Comparison of ENCODE assay signal across 14 cellular contexts in genomic region chr11:78325274-78325781, GRCh38.
A peak's percentile ranks its signal among the peaks of the same experiment; 100 is the strongest.
DNase-seq lines count a peak whose midpoint lies in the region; ATAC-seq and TF ChIP-seq lines count a peak whose summit lies in the region.
"Had no signal": no experiment of that assay in that cellular context is flagged by ENCODE, and none has a peak within 500 bp of the region (broad histone marks: within the 10 kb centered on the region; RNA-seq: fewer than 3 reads in every experiment).

No MANE protein-coding gene starts in this region.

- H3K4me3 Mint-ChIP-seq in activated T-cell treated with anti-CD3 and anti-CD28 coated beads, Interleukin-2, amount 50 U/mL, for 24 hours: peak overlapping the region; percentile 24
- H3K4me3 Mint-ChIP-seq in activated CD8-positive, alpha-beta T cell treated with anti-CD3 and anti-CD28 coated beads for 36 hours: no peak overlapping the region

- H3K27me3 Mint-ChIP-seq in activated T-cell treated with anti-CD3 and anti-CD28 coated beads, Interleukin-2, amount 50 U/mL, for 24 hours: no peaks in the 10 kb centered on the region
- H3K27me3 Mint-ChIP-seq in activated CD8-positive, alpha-beta T cell treated with anti-CD3 and anti-CD28 coated beads for 36 hours: no peaks in the 10 kb centered on the region

- H3K36me3 Mint-ChIP-seq in activated T-cell treated with anti-CD3 and anti-CD28 coated beads, Interleukin-2, amount 50 U/mL, for 24 hours (ENCODE audit: low read depth): no peaks in the 10 kb centered on the region
- H3K36me3 Mint-ChIP-seq in activated CD8-positive, alpha-beta T cell treated with anti-CD3 and anti-CD28 coated beads for 36 hours (ENCODE audit: low read depth): no peaks in the 10 kb centered on the region

- POLR2A ChIA-PET in activated CD8-positive, alpha-beta T cell treated with anti-CD3 and anti-CD28 coated beads for 36 hours (lab: Charles Lee): no interaction called here
- POLR2A ChIA-PET in RWPE1 (lab: Yijun Ruan, JAX; ENCODE audit: low non-redundant PET): no interaction called here

- CTCF ChIA-PET in activated CD8-positive, alpha-beta T cell treated with anti-CD3 and anti-CD28 coated beads for 36 hours (lab: Charles Lee): interaction anchor here (1.3 to 1.7 kb wide), 2 partner anchors 15 kb away, joined by 4 to 6 read pairs; no protein-coding TSS in a partner anchor
- CTCF ChIA-PET in RWPE1 (lab: Yijun Ruan, JAX): interaction anchor here (0.7 kb wide), 1 partner anchor 55 kb away, joined by 3 read pairs; no protein-coding TSS in a partner anchor

- ATAC-seq in HG03280 (IDR thresholded peaks at IDR 0.05; ENCODE audit: unreplicated experiment): peak; percentile 57
- ATAC-seq in activated CD8-positive, alpha-beta T cell treated with anti-CD3 and anti-CD28 coated beads for 36 hours: peak; percentile 95
- ATAC-seq in stimulated activated naive CD8-positive, alpha-beta T cell treated with anti-CD3 and anti-CD28 coated beads, Interleukin-15, Interleukin-2, amounts not matched to agents 100 U/mL and 50 U/mL, for 24 hours: peak; percentile 93
- ATAC-seq: sciatic nerve had no signal

- intact Hi-C loops in activated CD8-positive, alpha-beta T cell treated with anti-CD3 and anti-CD28 coated beads for 36 hours (cut with micrococcal nuclease): no loop called here

- peaks cover 33% of the 10 kb centered on the region for H3K4me1 Mint-ChIP-seq in activated T-cell treated with anti-CD3 and anti-CD28 coated beads, Interleukin-2, amount 50 U/mL, for 24 hours (ENCODE audit: low read depth)
- H3K4me1 Mint-ChIP-seq in activated CD8-positive, alpha-beta T cell treated with anti-CD3 and anti-CD28 coated beads for 36 hours (ENCODE audit: low read depth): peaks cover 24% of the 10 kb centered on the region

- TF ChIP-seq CTCF in activated CD8-positive, alpha-beta T cell treated with anti-CD3 and anti-CD28 coated beads for 36 hours (IDR thresholded peaks at IDR 0.05): no peak
- no peak for TF ChIP-seq CTCF in RWPE1 (conservative IDR thresholded peaks at IDR 0.05; ENCODE audit: low read depth)

- no peak for DNase-seq in activated T-cell treated with anti-CD3 and anti-CD28 coated beads, Interleukin-2, amount 50 U/mL, for 24 hours
- no peak for DNase-seq in activated T-cell treated with anti-CD3 and anti-CD28 coated beads for 4 hours
- peak; percentile 52 for DNase-seq in activated CD8-positive, alpha-beta T cell treated with anti-CD3 and anti-CD28 coated beads for 36 hours
- DNase-seq in stimulated activated naive CD8-positive, alpha-beta T cell treated with anti-CD3 and anti-CD28 coated beads, Interleukin-15, Interleukin-2, amounts not matched to agents 100 U/mL and 50 U/mL, for 24 hours: no peak
- no peak for DNase-seq in RWPE1 (ENCODE audit: low spot score)
- no peak for DNase-seq in A172 (ENCODE audit: low spot score)
- DNase-seq in NCI-H2107 (lab: John Stamatoyannopoulos, UW): no peak
- DNase-seq: ACHN, EL, IMR-90, SHP77 treated with DMSO at 0.1 percent for 48 hours had no signal

- H3K27ac Mint-ChIP-seq in activated T-cell treated with anti-CD3 and anti-CD28 coated beads, Interleukin-2, amount 50 U/mL, for 24 hours: peak overlapping the region; percentile 12
- H3K27ac Mint-ChIP-seq in activated CD8-positive, alpha-beta T cell treated with anti-CD3 and anti-CD28 coated beads for 36 hours: peak overlapping the region; percentile 60

- H3K27ac ChIP-seq in RWPE1: no peak overlapping the region
- H3K27ac ChIP-seq: vagina had no signal

- no peaks in the 10 kb centered on the region for H3K9me3 Mint-ChIP-seq in activated T-cell treated with anti-CD3 and anti-CD28 coated beads, Interleukin-2, amount 50 U/mL, for 24 hours
- no peaks in the 10 kb centered on the region for H3K9me3 Mint-ChIP-seq in activated CD8-positive, alpha-beta T cell treated with anti-CD3 and anti-CD28 coated beads for 36 hours
